In genomic region chr1:39799770-39800470, GRCh38 we compare ENCODE assay signal across 1 cellular context.
TF ChIP-seq lines count a peak whose summit lies in the region.

No MANE protein-coding gene starts in this region.

TF ChIP-seq in HEK293, 187 proteins besides CTCF, POLR2A, EP300 and RAD21 (continued from another document and continues in another):
- no peak for TF ChIP-seq PRDM10 (tag by site-specific recombination; IDR thresholded peaks at IDR 0.05)
- 0 out of 2 replicates have a peak, but pooled peaks have one; percentile 10 for TF ChIP-seq ZNF76 (tag by site-specific recombination; IDR thresholded peaks at IDR 0.05; ENCODE audit: borderline replicate concordance, low read depth)
- peak; percentile 47; the same call in 1 of the 2 replicates for TF ChIP-seq BCL6B (tag by site-specific recombination; IDR thresholded peaks at IDR 0.05)
- TF ChIP-seq ZNF148 (tag by site-specific recombination; IDR thresholded peaks at IDR 0.05; ENCODE audit: borderline replicate concordance) = no peak
- TF ChIP-seq YY1 (tag by site-specific recombination; IDR thresholded peaks at IDR 0.05) = no peak
- peak; percentile 85 for TF ChIP-seq ZBTB10 (tag by site-specific recombination; IDR thresholded peaks at IDR 0.05)
- no peak for TF ChIP-seq ZIC2 (tag by site-specific recombination; IDR thresholded peaks at IDR 0.05)
- TF ChIP-seq ZNF433 (tag by site-specific recombination; IDR thresholded peaks at IDR 0.05; ENCODE audit: low read depth) = no peak
- TF ChIP-seq ELK4 (IDR thresholded peaks at IDR 0.05; ENCODE audit: borderline replicate concordance, low read depth, low read length) = no peak
- no peak for TF ChIP-seq ZNF473 (tag by site-specific recombination; IDR thresholded peaks at IDR 0.05)
- peak; percentile 73 for TF ChIP-seq ATF2 (tag by site-specific recombination; IDR thresholded peaks at IDR 0.05; ENCODE audit: low read depth)
- no peak for TF ChIP-seq ZSCAN18 (tag by site-specific recombination; IDR thresholded peaks at IDR 0.05)
- TF ChIP-seq ZNF791 (tag by site-specific recombination; IDR thresholded peaks at IDR 0.05) = no peak
- TF ChIP-seq KLF1 (tag by site-specific recombination; IDR thresholded peaks at IDR 0.05) = no peak; the same call in 1 of the 2 replicates
- no peak for TF ChIP-seq MEIS1 (CRISPR knock-in tag; IDR thresholded peaks at IDR 0.05; ENCODE audit: borderline replicate concordance)
- 0 out of 2 replicates have a peak, but pooled peaks have one; percentile 7 for TF ChIP-seq ZNF280D (tag by site-specific recombination; IDR thresholded peaks at IDR 0.05)
- 0 out of 2 replicates have a peak, but pooled peaks have one; percentile 34 for TF ChIP-seq INSM2 (tag by site-specific recombination; IDR thresholded peaks at IDR 0.05)
- no peak for TF ChIP-seq ZFP69B (tag by site-specific recombination; IDR thresholded peaks at IDR 0.05)
- no peak for TF ChIP-seq PRDM1 (tag by site-specific recombination; IDR thresholded peaks at IDR 0.05)
- peak; percentile 80 for TF ChIP-seq PRDM6 (tag by site-specific recombination; IDR thresholded peaks at IDR 0.05)
- TF ChIP-seq ZNF692 (tag by site-specific recombination; IDR thresholded peaks at IDR 0.05) = peak; percentile 68
- TF ChIP-seq ZNF777 (tag by site-specific recombination; IDR thresholded peaks at IDR 0.05; ENCODE audit: borderline replicate concordance) = no peak
- TF ChIP-seq ZNF362 (tag by site-specific recombination; IDR thresholded peaks at IDR 0.05) = peak; percentile 70
- TF ChIP-seq ZNF23 (tag by site-specific recombination; IDR thresholded peaks at IDR 0.05; ENCODE audit: borderline replicate concordance) = no peak
- peak; percentile 42; the same call in 1 of the 2 replicates for TF ChIP-seq ZNF501 (tag by site-specific recombination; IDR thresholded peaks at IDR 0.05)
